1 cellular context compared by ENCODE assay signal in genomic region chr5:171387970-171388815, GRCh38.
TF ChIP-seq lines count a peak whose summit lies in the region.

No MANE protein-coding gene starts in this region.

TF ChIP-seq in K562, 482 proteins besides CTCF, POLR2A, EP300 and RAD21 (continued from another document and continues in another):
- TF ChIP-seq, protein P1, sequence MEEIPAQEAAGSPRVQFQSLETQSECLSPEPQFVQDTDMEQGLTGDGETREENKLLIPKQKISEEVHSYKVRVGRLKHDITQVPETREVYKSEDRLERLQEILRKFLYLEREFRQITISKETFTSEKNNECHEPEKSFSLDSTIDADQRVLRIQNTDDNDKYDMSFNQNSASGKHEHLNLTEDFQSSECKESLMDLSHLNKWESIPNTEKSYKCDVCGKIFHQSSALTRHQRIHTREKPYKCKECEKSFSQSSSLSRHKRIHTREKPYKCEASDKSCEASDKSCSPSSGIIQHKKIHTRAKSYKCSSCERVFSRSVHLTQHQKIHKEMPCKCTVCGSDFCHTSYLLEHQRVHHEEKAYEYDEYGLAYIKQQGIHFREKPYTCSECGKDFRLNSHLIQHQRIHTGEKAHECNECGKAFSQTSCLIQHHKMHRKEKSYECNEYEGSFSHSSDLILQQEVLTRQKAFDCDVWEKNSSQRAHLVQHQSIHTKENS (CRISPR knock-in tag; IDR thresholded peaks at IDR 0.05), result no peak
- TF ChIP-seq ZNF57 (CRISPR knock-in tag; IDR thresholded peaks at IDR 0.05), result no peak
- TF ChIP-seq, protein P2, sequence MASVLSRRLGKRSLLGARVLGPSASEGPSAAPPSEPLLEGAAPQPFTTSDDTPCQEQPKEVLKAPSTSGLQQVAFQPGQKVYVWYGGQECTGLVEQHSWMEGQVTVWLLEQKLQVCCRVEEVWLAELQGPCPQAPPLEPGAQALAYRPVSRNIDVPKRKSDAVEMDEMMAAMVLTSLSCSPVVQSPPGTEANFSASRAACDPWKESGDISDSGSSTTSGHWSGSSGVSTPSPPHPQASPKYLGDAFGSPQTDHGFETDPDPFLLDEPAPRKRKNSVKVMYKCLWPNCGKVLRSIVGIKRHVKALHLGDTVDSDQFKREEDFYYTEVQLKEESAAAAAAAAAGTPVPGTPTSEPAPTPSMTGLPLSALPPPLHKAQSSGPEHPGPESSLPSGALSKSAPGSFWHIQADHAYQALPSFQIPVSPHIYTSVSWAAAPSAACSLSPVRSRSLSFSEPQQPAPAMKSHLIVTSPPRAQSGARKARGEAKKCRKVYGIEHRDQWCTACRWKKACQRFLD (CRISPR knock-in tag; IDR thresholded peaks at IDR 0.05), result peak; percentile 60; the same call in 1 of the 2 replicates
- TF ChIP-seq BCOR (IDR thresholded peaks at IDR 0.05), result no peak
- no peak for TF ChIP-seq TCF7 (IDR thresholded peaks at IDR 0.05; ENCODE audit: borderline replicate concordance)
- no peak for TF ChIP-seq YY1 (IDR thresholded peaks at IDR 0.05; ENCODE audit: borderline replicate concordance in 1 of 3, control insufficient read depth in 1 of 3, extremely low read depth in 1 of 3, insufficient read depth in 3 of 3, insufficient read length in 1 of 3, insufficient replicate concordance in 2 of 3, low read depth in 1 of 3, low read length in 2 of 3)
- no peak for TF ChIP-seq BRD4 (IDR thresholded peaks at IDR 0.05)
- TF ChIP-seq, protein P3, sequence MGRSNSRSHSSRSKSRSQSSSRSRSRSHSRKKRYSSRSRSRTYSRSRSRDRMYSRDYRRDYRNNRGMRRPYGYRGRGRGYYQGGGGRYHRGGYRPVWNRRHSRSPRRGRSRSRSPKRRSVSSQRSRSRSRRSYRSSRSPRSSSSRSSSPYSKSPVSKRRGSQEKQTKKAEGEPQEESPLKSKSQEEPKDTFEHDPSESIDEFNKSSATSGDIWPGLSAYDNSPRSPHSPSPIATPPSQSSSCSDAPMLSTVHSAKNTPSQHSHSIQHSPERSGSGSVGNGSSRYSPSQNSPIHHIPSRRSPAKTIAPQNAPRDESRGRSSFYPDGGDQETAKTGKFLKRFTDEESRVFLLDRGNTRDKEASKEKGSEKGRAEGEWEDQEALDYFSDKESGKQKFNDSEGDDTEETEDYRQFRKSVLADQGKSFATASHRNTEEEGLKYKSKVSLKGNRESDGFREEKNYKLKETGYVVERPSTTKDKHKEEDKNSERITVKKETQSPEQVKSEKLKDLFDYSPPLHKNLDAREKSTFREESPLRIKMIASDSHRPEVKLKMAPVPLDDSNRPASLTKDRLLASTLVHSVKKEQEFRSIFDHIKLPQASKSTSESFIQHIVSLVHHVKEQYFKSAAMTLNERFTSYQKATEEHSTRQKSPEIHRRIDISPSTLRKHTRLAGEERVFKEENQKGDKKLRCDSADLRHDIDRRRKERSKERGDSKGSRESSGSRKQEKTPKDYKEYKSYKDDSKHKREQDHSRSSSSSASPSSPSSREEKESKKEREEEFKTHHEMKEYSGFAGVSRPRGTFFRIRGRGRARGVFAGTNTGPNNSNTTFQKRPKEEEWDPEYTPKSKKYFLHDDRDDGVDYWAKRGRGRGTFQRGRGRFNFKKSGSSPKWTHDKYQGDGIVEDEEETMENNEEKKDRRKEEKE (IDR thresholded peaks at IDR 0.05; ENCODE audit: borderline replicate concordance in 1 of 2, control insufficient read depth in 1 of 2, low read depth in 2 of 2, low read length in 1 of 2), result no peak
- TF ChIP-seq ATF1 (CRISPR knock-in tag; IDR thresholded peaks at IDR 0.05), result no peak
- peak; percentile 57 for TF ChIP-seq ATF1 (tag; IDR thresholded peaks at IDR 0.05)
- TF ChIP-seq, protein P4, sequence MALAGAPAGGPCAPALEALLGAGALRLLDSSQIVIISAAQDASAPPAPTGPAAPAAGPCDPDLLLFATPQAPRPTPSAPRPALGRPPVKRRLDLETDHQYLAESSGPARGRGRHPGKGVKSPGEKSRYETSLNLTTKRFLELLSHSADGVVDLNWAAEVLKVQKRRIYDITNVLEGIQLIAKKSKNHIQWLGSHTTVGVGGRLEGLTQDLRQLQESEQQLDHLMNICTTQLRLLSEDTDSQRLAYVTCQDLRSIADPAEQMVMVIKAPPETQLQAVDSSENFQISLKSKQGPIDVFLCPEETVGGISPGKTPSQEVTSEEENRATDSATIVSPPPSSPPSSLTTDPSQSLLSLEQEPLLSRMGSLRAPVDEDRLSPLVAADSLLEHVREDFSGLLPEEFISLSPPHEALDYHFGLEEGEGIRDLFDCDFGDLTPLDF (CRISPR knock-in tag; IDR thresholded peaks at IDR 0.05), result peak; percentile 77
- no peak for TF ChIP-seq ZKSCAN3 (CRISPR knock-in tag; IDR thresholded peaks at IDR 0.05)
- TF ChIP-seq ZFP1 (CRISPR knock-in tag; IDR thresholded peaks at IDR 0.05), result no peak
- TF ChIP-seq CHD2 (IDR thresholded peaks at IDR 0.05; ENCODE audit: low read depth, low read length), result peak; percentile 54
- no peak for TF ChIP-seq RERE (CRISPR knock-in tag; IDR thresholded peaks at IDR 0.05; ENCODE audit: borderline replicate concordance)
- no peak for TF ChIP-seq ZNF23 (CRISPR knock-in tag; IDR thresholded peaks at IDR 0.05)
- peak; percentile 52 for TF ChIP-seq SRSF1 (IDR thresholded peaks at IDR 0.05; ENCODE audit: low read depth, low read length)
- 0 out of 2 replicates have a peak, but pooled peaks have one; percentile 40 for TF ChIP-seq ELF2 (CRISPR knock-in tag; IDR thresholded peaks at IDR 0.05)
- no peak for TF ChIP-seq SOX6 (IDR thresholded peaks at IDR 0.05)
- no peak for TF ChIP-seq NR1H2 (CRISPR knock-in tag; IDR thresholded peaks at IDR 0.05)
- no peak for TF ChIP-seq FOXP4 (CRISPR knock-in tag; IDR thresholded peaks at IDR 0.05; ENCODE audit: borderline replicate concordance)
- no peak for TF ChIP-seq EWSR1 (IDR thresholded peaks at IDR 0.05; ENCODE audit: borderline replicate concordance, low read depth, partially characterized antibody)
- TF ChIP-seq GTF3C2 (IDR thresholded peaks at IDR 0.05; ENCODE audit: borderline replicate concordance, extremely low read depth, insufficient read length), result no peak
- no peak for TF ChIP-seq ZNF75A (CRISPR knock-in tag; IDR thresholded peaks at IDR 0.05)
- TF ChIP-seq HDAC6 (IDR thresholded peaks at IDR 0.05; ENCODE audit: low read depth, low read length), result no peak
- TF ChIP-seq NFIX (CRISPR knock-in tag; IDR thresholded peaks at IDR 0.05; ENCODE audit: low read depth), result no peak
- no peak for TF ChIP-seq ZNF143 (CRISPR knock-in tag; IDR thresholded peaks at IDR 0.05)
- no peak for TF ChIP-seq ZNF232 (CRISPR knock-in tag; IDR thresholded peaks at IDR 0.05)
- TF ChIP-seq XRCC4 (IDR thresholded peaks at IDR 0.05; ENCODE audit: extremely low read depth, insufficient read depth, insufficient read length), result no peak
- TF ChIP-seq RAD51 (IDR thresholded peaks at IDR 0.05; ENCODE audit: borderline replicate concordance, low read depth), result peak; percentile 78
- no peak for TF ChIP-seq CHD4 (IDR thresholded peaks at IDR 0.05; ENCODE audit: insufficient read depth, insufficient replicate concordance, low read depth, low read length, poor library complexity, severe bottlenecking)
- TF ChIP-seq, protein P5, sequence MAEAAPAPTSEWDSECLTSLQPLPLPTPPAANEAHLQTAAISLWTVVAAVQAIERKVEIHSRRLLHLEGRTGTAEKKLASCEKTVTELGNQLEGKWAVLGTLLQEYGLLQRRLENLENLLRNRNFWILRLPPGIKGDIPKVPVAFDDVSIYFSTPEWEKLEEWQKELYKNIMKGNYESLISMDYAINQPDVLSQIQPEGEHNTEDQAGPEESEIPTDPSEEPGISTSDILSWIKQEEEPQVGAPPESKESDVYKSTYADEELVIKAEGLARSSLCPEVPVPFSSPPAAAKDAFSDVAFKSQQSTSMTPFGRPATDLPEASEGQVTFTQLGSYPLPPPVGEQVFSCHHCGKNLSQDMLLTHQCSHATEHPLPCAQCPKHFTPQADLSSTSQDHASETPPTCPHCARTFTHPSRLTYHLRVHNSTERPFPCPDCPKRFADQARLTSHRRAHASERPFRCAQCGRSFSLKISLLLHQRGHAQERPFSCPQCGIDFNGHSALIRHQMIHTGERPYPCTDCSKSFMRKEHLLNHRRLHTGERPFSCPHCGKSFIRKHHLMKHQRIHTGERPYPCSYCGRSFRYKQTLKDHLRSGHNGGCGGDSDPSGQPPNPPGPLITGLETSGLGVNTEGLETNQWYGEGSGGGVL (CRISPR knock-in tag; IDR thresholded peaks at IDR 0.05), result no peak
- TF ChIP-seq ZNF764 (CRISPR knock-in tag; IDR thresholded peaks at IDR 0.05; ENCODE audit: low read depth), result no peak
- TF ChIP-seq, protein P6, sequence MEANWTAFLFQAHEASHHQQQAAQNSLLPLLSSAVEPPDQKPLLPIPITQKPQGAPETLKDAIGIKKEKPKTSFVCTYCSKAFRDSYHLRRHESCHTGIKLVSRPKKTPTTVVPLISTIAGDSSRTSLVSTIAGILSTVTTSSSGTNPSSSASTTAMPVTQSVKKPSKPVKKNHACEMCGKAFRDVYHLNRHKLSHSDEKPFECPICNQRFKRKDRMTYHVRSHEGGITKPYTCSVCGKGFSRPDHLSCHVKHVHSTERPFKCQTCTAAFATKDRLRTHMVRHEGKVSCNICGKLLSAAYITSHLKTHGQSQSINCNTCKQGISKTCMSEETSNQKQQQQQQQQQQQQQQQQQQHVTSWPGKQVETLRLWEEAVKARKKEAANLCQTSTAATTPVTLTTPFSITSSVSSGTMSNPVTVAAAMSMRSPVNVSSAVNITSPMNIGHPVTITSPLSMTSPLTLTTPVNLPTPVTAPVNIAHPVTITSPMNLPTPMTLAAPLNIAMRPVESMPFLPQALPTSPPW (CRISPR knock-in tag; IDR thresholded peaks at IDR 0.05), result peak; percentile 97
- TF ChIP-seq LARP7 (IDR thresholded peaks at IDR 0.05), result no peak
- TF ChIP-seq, protein P7, sequence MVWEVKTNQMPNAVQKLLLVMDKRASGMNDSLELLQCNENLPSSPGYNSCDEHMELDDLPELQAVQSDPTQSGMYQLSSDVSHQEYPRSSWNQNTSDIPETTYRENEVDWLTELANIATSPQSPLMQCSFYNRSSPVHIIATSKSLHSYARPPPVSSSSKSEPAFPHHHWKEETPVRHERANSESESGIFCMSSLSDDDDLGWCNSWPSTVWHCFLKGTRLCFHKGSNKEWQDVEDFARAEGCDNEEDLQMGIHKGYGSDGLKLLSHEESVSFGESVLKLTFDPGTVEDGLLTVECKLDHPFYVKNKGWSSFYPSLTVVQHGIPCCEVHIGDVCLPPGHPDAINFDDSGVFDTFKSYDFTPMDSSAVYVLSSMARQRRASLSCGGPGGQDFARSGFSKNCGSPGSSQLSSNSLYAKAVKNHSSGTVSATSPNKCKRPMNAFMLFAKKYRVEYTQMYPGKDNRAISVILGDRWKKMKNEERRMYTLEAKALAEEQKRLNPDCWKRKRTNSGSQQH (CRISPR knock-in tag; IDR thresholded peaks at IDR 0.05), result no peak
